In the genomic region with DNA sequence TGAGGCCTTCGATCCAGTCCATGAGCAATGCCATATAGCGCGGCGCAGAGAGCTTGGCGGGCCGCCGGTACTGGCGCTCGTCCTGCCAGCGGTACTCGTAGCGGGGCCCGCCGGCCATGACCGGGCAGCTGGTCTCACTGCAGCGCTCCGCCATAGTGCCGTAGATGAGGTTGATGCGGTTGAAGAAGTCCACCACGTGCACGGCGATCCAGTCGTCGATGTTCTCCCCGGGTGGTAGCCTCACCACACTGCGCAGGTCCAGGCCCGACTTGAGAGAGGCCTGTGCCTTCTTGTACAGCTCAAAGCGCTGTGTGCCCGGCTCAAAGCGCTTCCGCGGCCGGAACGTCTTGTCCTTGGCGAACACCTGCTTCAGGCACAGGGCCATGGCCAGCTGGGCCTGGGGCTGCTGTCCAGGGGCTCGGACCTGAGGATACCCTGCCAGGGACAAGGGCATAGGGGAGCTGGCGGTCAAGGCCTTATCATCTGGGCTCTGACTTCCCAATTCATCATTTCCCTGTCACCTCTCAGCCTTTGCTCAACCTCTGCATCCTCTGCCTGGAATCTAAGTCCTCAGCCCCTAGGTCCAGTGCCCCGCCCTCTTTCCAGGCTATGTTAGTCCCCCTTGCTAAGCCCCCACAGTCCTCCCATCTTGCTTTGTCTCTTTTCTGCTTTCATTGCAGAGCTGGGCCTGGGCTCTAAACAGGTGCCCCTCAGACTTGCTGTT, we compare ENCODE assay signal across 11 cellular contexts. TPM values are rescaled to one million over a fixed set of nuclear protein-coding genes. Genes with fewer than 3 reads are reported as not detected.
DNase-seq lines count a peak whose midpoint lies in the region; ATAC-seq and TF ChIP-seq lines count a peak whose summit lies in the region.
"Had no signal": no experiment of that assay in that cellular context is flagged by ENCODE, and none has a peak within 500 bp of the region (broad histone marks: within the 10 kb centered on the region; RNA-seq: fewer than 3 reads in every experiment).

No MANE protein-coding gene starts in this region.

- no TSS peak for BruUV-seq in PC-3 (replicated peaks; lab: Mats Ljungman, UMichigan)

- WGBS in GM23248 (ENCODE audit: low coverage in 1 of 2, low lambda C conversion rate in 2 of 2, missing lambda C conversion rate in 2 of 2), 2 experiments = 88 to 93% methylated on average over 37 to 38 of the region's 38 CpGs
- 44 to 47% methylated on average over 13 to 38 of the region's 38 CpGs for WGBS in body of pancreas, 2 donors

- H3K9me2 ChIP-seq in GM23248 (ENCODE audit: insufficient read depth) (no peaks in the 10 kb centered on the region), PC-3 (replicated peaks; ENCODE audit: low read length) (no peaks in the 10 kb centered on the region)

- TF ChIP-seq CTCF in body of pancreas (IDR thresholded peaks at IDR 0.05) (no peak), PC-3 (conservative IDR thresholded peaks at IDR 0.05; ENCODE audit: low read depth, low read length) (no peak)

- H4K20me1 ChIP-seq in GM23248 (ENCODE audit: insufficient read depth) = no peaks in the 10 kb centered on the region
- no peaks in the 10 kb centered on the region for H4K20me1 ChIP-seq in PC-3 (ENCODE audit: low read length)

- H3K9me3 ChIP-seq in GM23248 (ENCODE audit: low read depth) (no peaks in the 10 kb centered on the region), body of pancreas (no peaks in the 10 kb centered on the region), PC-3 (ENCODE audit: low read length) (no peaks in the 10 kb centered on the region)

- H3K27me3 ChIP-seq in GM23248 (replicated peaks; ENCODE audit: insufficient read depth) (no peaks in the 10 kb centered on the region), body of pancreas (no peaks in the 10 kb centered on the region), PC-3 (ENCODE audit: low read length) (no peaks in the 10 kb centered on the region)

- H3K9ac ChIP-seq in GM23248 (0 out of 2 replicates have a peak overlapping the region, but pooled peaks have one; percentile 39), PC-3 (ENCODE audit: low read length) (no peak overlapping the region)

- peaks cover 62 to 69% of the 10 kb centered on the region in 2 donors for H3K4me1 Mint-ChIP-seq in immature natural killer cell

- peak overlapping the region; percentile 33 to 93 (median 60) for H3K4me3 Mint-ChIP-seq in immature natural killer cell

- CTCF ChIA-PET in PC-3 (lab: Charles Lee) = no interaction called here

- peaks cover 21% of the 10 kb centered on the region for H3K79me2 ChIP-seq in GM23248 (ENCODE audit: insufficient read depth)
- H3K79me2 ChIP-seq in PC-3 (ENCODE audit: low read length) = peaks cover 33% of the 10 kb centered on the region

- TF ChIP-seq POLR2A in body of pancreas (IDR thresholded peaks at IDR 0.05) = peak; percentile 23 to 59 (median 53)

- DNase-seq in GM23248 = no peak
- DNase-seq in body of pancreas = peak; percentile 82 to 88 (median 86)
- no peak for DNase-seq in immature natural killer cell
- no peak for DNase-seq in PC-3
- no peak for DNase-seq in NCI-H1417 treated with DMSO at 0.1 percent for 48 hours (lab: John Stamatoyannopoulos, UW)
- DNase-seq: DMS153, KG1 had no signal

- H3K4me2 ChIP-seq in GM23248 (ENCODE audit: unreplicated experiment) (peak overlapping the region; percentile 27), PC-3 (ENCODE audit: low read length) (no peak overlapping the region)

- peak; percentile 57 for ATAC-seq in body of pancreas
- no peak for ATAC-seq in PC-3
- no peak for ATAC-seq in HG03159 (IDR thresholded peaks at IDR 0.05; ENCODE audit: unreplicated experiment)
- no peak for ATAC-seq in GM21526 (IDR thresholded peaks at IDR 0.05; ENCODE audit: low FRiP score, unreplicated experiment)

- no peaks in the 10 kb centered on the region for H3K9me3 Mint-ChIP-seq in immature natural killer cell
- H3K9me3 Mint-ChIP-seq: activated naive CD4-positive, alpha-beta T cell treated with anti-CD3 and anti-CD28 coated beads, Interleukin-2, amount 50 U/mL, for 72 hours had no signal

- peaks cover 10 to 31% (median 23%) of the 10 kb centered on the region in 3 donors for H3K36me3 Mint-ChIP-seq in immature natural killer cell

- H3K36me3 ChIP-seq in GM23248 (ENCODE audit: low read depth) (no peaks in the 10 kb centered on the region), body of pancreas (replicated peaks in 1 of 2; ENCODE audit: insufficient read depth in 1 of 2, low read depth in 2 of 2) (peaks cover 5 to 17% of the 10 kb centered on the region in 2 donors), PC-3 (ENCODE audit: low read depth, low read length) (peaks cover 18% of the 10 kb centered on the region; the same call in 1 of the 2 replicates)

- H3K27ac Mint-ChIP-seq in immature natural killer cell = peak overlapping the region in 4 of 6 donors; percentile 4 to 82 (median 59)

- H3F3A ChIP-seq in GM23248 (ENCODE audit: insufficient read depth) (no peaks in the 10 kb centered on the region), PC-3 (ENCODE audit: low read length, unreplicated experiment) (no peaks in the 10 kb centered on the region)

- intact Hi-C loops in body of pancreas (cut with DNase I) = no loop called here
- intact Hi-C loops in PC-3 (cut with micrococcal nuclease) = no loop called here

- H3K27me3 Mint-ChIP-seq in immature natural killer cell (ENCODE audit: low read depth in 3 of 3) = peaks cover 0 to 4% (median 1%) of the 10 kb centered on the region in 3 donors

- in situ Hi-C loops in GM23248 (cut with MboI) = no loop called here

- H3K27ac ChIP-seq in GM23248 (no peak overlapping the region), body of pancreas (peak overlapping the region; percentile 86 to 90 (median 88)), skin epidermis (peak overlapping the region in 17 of 21 experiments; percentile 10 to 92 (median 63)), PC-3 (ENCODE audit: low read length) (no peak overlapping the region)

- H3K4me1 ChIP-seq in GM23248 (ENCODE audit: insufficient read depth) = peaks cover 28% of the 10 kb centered on the region
- H3K4me1 ChIP-seq in body of pancreas = peaks cover 89% of the 10 kb centered on the region
- peaks cover 58% of the 10 kb centered on the region for H3K4me1 ChIP-seq in PC-3 (ENCODE audit: insufficient read depth, low read length)

- H3K4me3 ChIP-seq in GM23248 (no peak overlapping the region), body of pancreas (no peak overlapping the region), skin epidermis (peak overlapping the region in 3 of 7 experiments; percentile 4 to 32 (median 7)), PC-3 (ENCODE audit: low read length) (no peak overlapping the region)

- POLR2A ChIA-PET in PC-3 (lab: Charles Lee; ENCODE audit: unreplicated experiment) = no interaction called here

- H2AFZ ChIP-seq in GM23248 = no peak overlapping the region
- no peak overlapping the region for H2AFZ ChIP-seq in PC-3 (ENCODE audit: low read length)

RNA-seq across cellular contexts. Expression of a gene that starts 3.5 kb away (rescaled TPM):
- total RNA-seq in GM23248 (2014; rRNA removed; shearing (Covaris generic)) = 5.9 and 7.0 TPM in 2 replicates
- polyA plus RNA-seq in GM23248 (2016; fragmentation: Nextera tagmentation; extraction: Ambion mirVana) (4.7 and 6.1 TPM in 2 replicates), immature natural killer cell (10 to 100 TPM in 1 of 3 donors, 1 to 10 TPM in 2; 5.5 to 14.6 (median 6.8) TPM)
- total RNA-seq in body of pancreas (10 to 100 TPM; 20.8 to 23.3 TPM), PC-3 (2014; rRNA removed) (10.4 and 13.2 TPM in 2 replicates)

RNA-seq across cellular contexts. Expression of a gene that starts 9.0 kb away (rescaled TPM):
- 8.9 and 15.5 TPM in 2 replicates for total RNA-seq in GM23248 (2014; rRNA removed; shearing (Covaris generic))
- polyA plus RNA-seq in GM23248 (2016; fragmentation: Nextera tagmentation; extraction: Ambion mirVana) (10.0 and 16.1 TPM in 2 replicates), immature natural killer cell (10 to 100 TPM; 23.2 to 35.7 (median 27.6) TPM)
- total RNA-seq in body of pancreas (100 to 1,000 TPM; 155 to 238 TPM), PC-3 (2014; rRNA removed) (36.1 and 36.8 TPM in 2 replicates)

RNA-seq across cellular contexts. Expression of a gene that starts 55.1 kb away (rescaled TPM):
- total RNA-seq in GM23248 (2014; rRNA removed; shearing (Covaris generic)) = 61.3 and 66.3 TPM in 2 replicates
- polyA plus RNA-seq in GM23248 (2016; fragmentation: Nextera tagmentation; extraction: Ambion mirVana) = 43.3 and 46.3 TPM in 2 replicates
- total RNA-seq in body of pancreas = 10 to 100 TPM; 22.8 to 33.0 TPM
- 100 to 1,000 TPM in 1 of 3 donors, 10 to 100 TPM in 2; 50.6 to 139 (median 51.7) TPM for polyA plus RNA-seq in immature natural killer cell
- total RNA-seq in PC-3 (2014; rRNA removed) = 68.3 and 83.7 TPM in 2 replicates

RNA-seq across cellular contexts. Expression of a gene that starts 58.6 kb away (rescaled TPM):
- not detected in 2 replicates for total RNA-seq in GM23248 (2014; rRNA removed; shearing (Covaris generic))
- 0.34 TPM in 1 of 2 replicates, not detected in the other for polyA plus RNA-seq in GM23248 (2016; fragmentation: Nextera tagmentation; extraction: Ambion mirVana)
- total RNA-seq in body of pancreas = not detected
- polyA plus RNA-seq in immature natural killer cell = not detected
- total RNA-seq in PC-3 (2014; rRNA removed) = not detected in 2 replicates

Comparison
In these comparisons a context has a peak if more than half of its experiments do, and no peak if none do; other contexts are left out.
1. DNase-seq: peak in body of pancreas (4 of 4); none in GM23248 (single experiment), immature natural killer cell (0 of 3), PC-3 (single experiment) and NCI-H1417 treated with DMSO at 0.1 percent for 48 hours (single experiment).
2. H3K27ac ChIP-seq: peak in body of pancreas (4 of 4) and skin epidermis (17 of 21); none in GM23248 (single experiment) and PC-3 (single experiment).